ENCODE assay signal across 9 cellular contexts in the genomic region with DNA sequence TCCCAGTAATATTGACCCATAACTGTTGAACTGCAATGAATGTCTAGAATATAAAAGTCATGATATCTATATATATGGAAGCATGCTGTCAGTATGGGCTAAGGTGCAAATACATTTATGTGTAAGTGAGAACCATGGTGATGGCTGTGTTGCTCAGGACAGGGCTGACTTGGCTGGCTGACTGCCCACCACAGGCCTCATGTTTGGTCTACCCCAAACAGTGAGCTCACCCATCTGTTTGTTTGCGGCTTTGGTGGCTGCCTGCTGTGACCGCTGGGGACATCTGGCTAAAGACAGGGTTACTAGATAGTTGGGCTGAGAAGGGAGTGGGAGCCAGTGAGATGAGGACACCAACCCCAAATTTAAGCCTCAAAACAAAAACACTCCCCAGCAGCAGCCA. TPM values are rescaled to one million over a fixed set of nuclear protein-coding genes. Genes with fewer than 3 reads are reported as not detected.
DNase-seq lines count a peak whose midpoint lies in the region; ATAC-seq and TF ChIP-seq lines count a peak whose summit lies in the region.
"Had no signal": no experiment of that assay in that cellular context is flagged by ENCODE, and none has a peak within 500 bp of the region (broad histone marks: within the 10 kb centered on the region; RNA-seq: fewer than 3 reads in every experiment).

No MANE protein-coding gene starts in this region.

- in situ Hi-C loops in HAP-1 (cut with MboI; ENCODE audit: low sequenced_read_pairs), result no loop called here

- H3K27me3 ChIP-seq in DND-41 (ENCODE audit: insufficient read depth, low read length, poor library complexity) (no peaks in the 10 kb centered on the region), HAP-1 (ENCODE audit: low read depth) (0 out of 2 replicates have a peak, but pooled peaks cover 1% of the 10 kb centered on the region)

- no peaks in the 10 kb centered on the region for H3K9me3 ChIP-seq in DND-41 (ENCODE audit: insufficient read depth, low read length, severe bottlenecking)
- no peaks in the 10 kb centered on the region for H3K9me3 ChIP-seq in HAP-1

- no peak for ATAC-seq in DND-41 (ENCODE audit: insufficient read depth, low read depth)
- peak; percentile 53 for ATAC-seq in GM19372 (IDR thresholded peaks at IDR 0.05; ENCODE audit: low read depth, unreplicated experiment)
- peak; percentile 55 for ATAC-seq in HG03280 (IDR thresholded peaks at IDR 0.05; ENCODE audit: unreplicated experiment)

- H3K9me3 Mint-ChIP-seq in activated T-helper 1 cell treated with anti-CD3 and anti-CD28 coated beads, Interleukin-12 subunit alpha, Interleukin-12 subunit beta, Interleukin-2, Interleukin-4 antibody, amounts not matched to agents 30 ng/mL and 10 ng/mL and 1 ng/mL, durations not matched to agents 14 hours and 24 hours and 36 hours, result no peaks in the 10 kb centered on the region
- H3K9me3 Mint-ChIP-seq in osteocyte (ENCODE audit: unreplicated experiment), result no peaks in the 10 kb centered on the region
- H3K9me3 Mint-ChIP-seq: neural crest cell had no signal

- DNase-seq in DND-41 (no peak), osteocyte (ENCODE audit: extremely low spot score, unreplicated experiment) (no peak), NCI-H2171 treated with DMSO at 0.1 percent for 48 hours (lab: John Stamatoyannopoulos, UW) (no peak), HAP-1 (ENCODE audit: low spot score in 2 of 2) (no peak), EL (no peak)
- no peak for DNase-seq in activated T-helper 1 cell treated with anti-CD3 and anti-CD28 coated beads, Interleukin-12 subunit alpha, Interleukin-12 subunit beta, Interleukin-2, Interleukin-4 antibody, amounts not matched to agents 30 ng/mL and 10 ng/mL and 1 ng/mL, durations not matched to agents 14 hours and 24 hours and 36 hours (ENCODE audit: low spot score)

- H3K4me1 ChIP-seq in DND-41 (ENCODE audit: insufficient read depth, low read length) (peaks cover 54% of the 10 kb centered on the region), HAP-1 (no peaks in the 10 kb centered on the region)

- intact Hi-C loops in activated T-helper 1 cell treated with anti-CD3 and anti-CD28 coated beads, Interleukin-12 subunit alpha, Interleukin-12 subunit beta, Interleukin-2, Interleukin-4 antibody, amounts not matched to agents 30 ng/mL and 10 ng/mL and 1 ng/mL, durations not matched to agents 14 hours and 24 hours and 36 hours (cut with micrococcal nuclease), result loop anchor here (2.0 to 10.0 kb wide), 4 partner anchors 90 to 1280 kb away; a partner anchor contains a TSS

- no peak for TF ChIP-seq CTCF in DND-41 (IDR thresholded peaks at IDR 0.05; ENCODE audit: borderline replicate concordance, extremely low read depth, low read length, poor library complexity, severe bottlenecking)
- no peak for TF ChIP-seq CTCF in osteocyte (IDR thresholded peaks at IDR 0.05)

- peaks cover 21% of the 10 kb centered on the region; the same call in 1 of the 2 replicates for H4K20me1 ChIP-seq in DND-41 (ENCODE audit: insufficient read depth, low read length)

- H3K4me3 ChIP-seq in DND-41 (ENCODE audit: low read depth in 1 of 2, low read length in 2 of 2), result no peak overlapping the region
- no peak overlapping the region for H3K4me3 ChIP-seq in HAP-1

- H3K36me3 Mint-ChIP-seq in activated T-helper 1 cell treated with anti-CD3 and anti-CD28 coated beads, Interleukin-12 subunit alpha, Interleukin-12 subunit beta, Interleukin-2, Interleukin-4 antibody, amounts not matched to agents 30 ng/mL and 10 ng/mL and 1 ng/mL, durations not matched to agents 14 hours and 24 hours and 36 hours (ENCODE audit: low read depth), result peaks cover 85% of the 10 kb centered on the region
- H3K36me3 Mint-ChIP-seq in osteocyte (ENCODE audit: unreplicated experiment), result peaks cover 10% of the 10 kb centered on the region

- no peak overlapping the region for H3K9ac ChIP-seq in DND-41 (ENCODE audit: low read depth, low read length)

- H3K4me1 Mint-ChIP-seq in activated T-helper 1 cell treated with anti-CD3 and anti-CD28 coated beads, Interleukin-12 subunit alpha, Interleukin-12 subunit beta, Interleukin-2, Interleukin-4 antibody, amounts not matched to agents 30 ng/mL and 10 ng/mL and 1 ng/mL, durations not matched to agents 14 hours and 24 hours and 36 hours (ENCODE audit: low read depth), result peaks cover 92% of the 10 kb centered on the region
- peaks cover 79% of the 10 kb centered on the region for H3K4me1 Mint-ChIP-seq in osteocyte (ENCODE audit: unreplicated experiment)
- H3K4me1 Mint-ChIP-seq: neural crest cell had no signal

- H3K27me3 Mint-ChIP-seq in activated T-helper 1 cell treated with anti-CD3 and anti-CD28 coated beads, Interleukin-12 subunit alpha, Interleukin-12 subunit beta, Interleukin-2, Interleukin-4 antibody, amounts not matched to agents 30 ng/mL and 10 ng/mL and 1 ng/mL, durations not matched to agents 14 hours and 24 hours and 36 hours (ENCODE audit: insufficient read depth), result no peaks in the 10 kb centered on the region
- no peaks in the 10 kb centered on the region for H3K27me3 Mint-ChIP-seq in osteocyte (ENCODE audit: unreplicated experiment)

- peak overlapping the region; percentile 50; the same call in 1 of the 2 replicates for H3K4me2 ChIP-seq in DND-41 (ENCODE audit: insufficient read depth, low read length)

- H3K27ac Mint-ChIP-seq in activated T-helper 1 cell treated with anti-CD3 and anti-CD28 coated beads, Interleukin-12 subunit alpha, Interleukin-12 subunit beta, Interleukin-2, Interleukin-4 antibody, amounts not matched to agents 30 ng/mL and 10 ng/mL and 1 ng/mL, durations not matched to agents 14 hours and 24 hours and 36 hours, result peak overlapping the region; percentile 93
- peak overlapping the region; percentile 48 for H3K27ac Mint-ChIP-seq in osteocyte (ENCODE audit: unreplicated experiment)

- H3K4me3 Mint-ChIP-seq in activated T-helper 1 cell treated with anti-CD3 and anti-CD28 coated beads, Interleukin-12 subunit alpha, Interleukin-12 subunit beta, Interleukin-2, Interleukin-4 antibody, amounts not matched to agents 30 ng/mL and 10 ng/mL and 1 ng/mL, durations not matched to agents 14 hours and 24 hours and 36 hours, result peak overlapping the region; percentile 97
- no peak overlapping the region for H3K4me3 Mint-ChIP-seq in osteocyte (ENCODE audit: unreplicated experiment)
- H3K4me3 Mint-ChIP-seq: neural crest cell had no signal

- no peak overlapping the region for H2AFZ ChIP-seq in DND-41 (ENCODE audit: low read depth, low read length)

- peaks cover 15% of the 10 kb centered on the region for H3K36me3 ChIP-seq in DND-41 (ENCODE audit: insufficient read depth, low read length)
- H3K36me3 ChIP-seq in HAP-1 (replicated peaks), result no peaks in the 10 kb centered on the region

- H3K79me2 ChIP-seq in DND-41 (ENCODE audit: insufficient read depth, low read length), result peaks cover 92% of the 10 kb centered on the region

- peak overlapping the region; percentile 74; the same call in 1 of the 2 replicates for H3K27ac ChIP-seq in DND-41 (ENCODE audit: low read length)

RNA-seq across cellular contexts. Expression of a gene that starts 6.3 kb away (rescaled TPM):
- 547 and 550 TPM in 2 replicates for total RNA-seq in activated T-helper 1 cell treated with anti-CD3 and anti-CD28 coated beads, Interleukin-12 subunit alpha, Interleukin-12 subunit beta, Interleukin-2, Interleukin-4 antibody, amounts not matched to agents 30 ng/mL and 10 ng/mL and 1 ng/mL, durations not matched to agents 14 hours and 24 hours and 36 hours
- total RNA-seq in osteocyte, result 283 and 309 TPM in 2 replicates
